ENCODE assay signal across 14 cellular contexts in genomic region chr6:16622193-16622592, GRCh38.
"Had no signal": no experiment of that assay in that cellular context is flagged by ENCODE, and none has a peak within 500 bp of the region (broad histone marks: within the 10 kb centered on the region; RNA-seq: fewer than 3 reads in every experiment).

No MANE protein-coding gene starts in this region.

- H3K9me3 Mint-ChIP-seq: activated naive CD4-positive, alpha-beta T cell treated with anti-CD3 and anti-CD28 coated beads for 36 hours; neural progenitor cell; WTC11 had no signal

- H3K27ac Mint-ChIP-seq: activated naive CD4-positive, alpha-beta T cell treated with anti-CD3 and anti-CD28 coated beads for 36 hours; neural progenitor cell; WTC11 had no signal

- H3K4me3 Mint-ChIP-seq: activated naive CD4-positive, alpha-beta T cell treated with anti-CD3 and anti-CD28 coated beads for 36 hours; neural progenitor cell; WTC11 had no signal

- H3K36me3 ChIP-seq: brain microvascular endothelial cell, neural progenitor cell, tibial nerve had no signal

- H3K4me3 ChIP-seq: neural progenitor cell, SK-N-MC, tibial nerve had no signal

- H3K9me3 ChIP-seq: tibial nerve had no signal

- H3K4me1 ChIP-seq: neural progenitor cell had no signal

- H3K36me3 Mint-ChIP-seq: neural progenitor cell, WTC11 had no signal

- H3K4me1 Mint-ChIP-seq: neural progenitor cell had no signal

- DNase-seq: activated CD8-positive, alpha-beta memory T cell treated with anti-CD3 and anti-CD28 coated beads, Interleukin-2, amount 50 U/mL, for 48 hours; activated naive CD4-positive, alpha-beta T cell treated with anti-CD3 and anti-CD28 coated beads for 36 hours; amniotic stem cell; brain microvascular endothelial cell; cerebellar nuclear complex; dermis blood vessel endothelial cell; hypothalamus; stimulated activated CD4-positive, alpha-beta T cell treated with anti-CD3 and anti-CD28 coated beads, Interleukin-4, amount 100 ng/mL, for 4 hours; T-helper 1 cell had no signal

- H3K27ac ChIP-seq: brain microvascular endothelial cell, neural progenitor cell, parathyroid adenoma, SK-N-MC, tibial nerve had no signal

- H3K27me3 ChIP-seq: brain microvascular endothelial cell, neural progenitor cell, tibial nerve had no signal

- ATAC-seq: WTC11 had no signal
